In the genomic region with DNA sequence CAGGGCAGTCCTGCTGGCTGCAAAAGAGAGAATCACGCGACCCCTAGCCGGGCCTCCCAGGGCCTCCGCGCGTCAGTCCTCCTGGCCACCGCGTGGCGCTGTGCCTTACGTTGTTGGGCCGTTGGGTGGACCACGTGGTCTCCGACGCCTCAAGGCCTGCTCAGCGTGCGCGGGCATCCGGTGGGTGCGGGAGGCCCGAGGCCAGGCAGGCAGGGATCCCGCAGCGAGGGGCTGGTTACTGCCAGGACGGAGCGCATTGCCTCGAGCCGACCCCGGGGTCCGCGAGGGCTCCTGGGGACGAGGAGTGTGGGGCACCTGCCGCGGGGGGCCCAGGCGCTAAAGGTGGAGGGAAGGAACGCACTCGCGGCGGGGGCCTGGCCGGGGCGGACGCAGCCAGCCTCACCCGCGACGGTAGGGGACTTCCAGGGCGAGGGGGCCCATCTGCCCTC, we compare ENCODE assay signal across 17 cellular contexts. TPM values are rescaled to one million over a fixed set of nuclear protein-coding genes. Genes with fewer than 3 reads are reported as not detected.
A peak's percentile ranks its signal among the peaks of the same experiment; 100 is the strongest.
DNase-seq lines count a peak whose midpoint lies in the region; ATAC-seq and TF ChIP-seq lines count a peak whose summit lies in the region.
"Had no signal": no experiment of that assay in that cellular context is flagged by ENCODE, and none has a peak within 500 bp of the region (broad histone marks: within the 10 kb centered on the region; RNA-seq: fewer than 3 reads in every experiment).

A gene with protein sequence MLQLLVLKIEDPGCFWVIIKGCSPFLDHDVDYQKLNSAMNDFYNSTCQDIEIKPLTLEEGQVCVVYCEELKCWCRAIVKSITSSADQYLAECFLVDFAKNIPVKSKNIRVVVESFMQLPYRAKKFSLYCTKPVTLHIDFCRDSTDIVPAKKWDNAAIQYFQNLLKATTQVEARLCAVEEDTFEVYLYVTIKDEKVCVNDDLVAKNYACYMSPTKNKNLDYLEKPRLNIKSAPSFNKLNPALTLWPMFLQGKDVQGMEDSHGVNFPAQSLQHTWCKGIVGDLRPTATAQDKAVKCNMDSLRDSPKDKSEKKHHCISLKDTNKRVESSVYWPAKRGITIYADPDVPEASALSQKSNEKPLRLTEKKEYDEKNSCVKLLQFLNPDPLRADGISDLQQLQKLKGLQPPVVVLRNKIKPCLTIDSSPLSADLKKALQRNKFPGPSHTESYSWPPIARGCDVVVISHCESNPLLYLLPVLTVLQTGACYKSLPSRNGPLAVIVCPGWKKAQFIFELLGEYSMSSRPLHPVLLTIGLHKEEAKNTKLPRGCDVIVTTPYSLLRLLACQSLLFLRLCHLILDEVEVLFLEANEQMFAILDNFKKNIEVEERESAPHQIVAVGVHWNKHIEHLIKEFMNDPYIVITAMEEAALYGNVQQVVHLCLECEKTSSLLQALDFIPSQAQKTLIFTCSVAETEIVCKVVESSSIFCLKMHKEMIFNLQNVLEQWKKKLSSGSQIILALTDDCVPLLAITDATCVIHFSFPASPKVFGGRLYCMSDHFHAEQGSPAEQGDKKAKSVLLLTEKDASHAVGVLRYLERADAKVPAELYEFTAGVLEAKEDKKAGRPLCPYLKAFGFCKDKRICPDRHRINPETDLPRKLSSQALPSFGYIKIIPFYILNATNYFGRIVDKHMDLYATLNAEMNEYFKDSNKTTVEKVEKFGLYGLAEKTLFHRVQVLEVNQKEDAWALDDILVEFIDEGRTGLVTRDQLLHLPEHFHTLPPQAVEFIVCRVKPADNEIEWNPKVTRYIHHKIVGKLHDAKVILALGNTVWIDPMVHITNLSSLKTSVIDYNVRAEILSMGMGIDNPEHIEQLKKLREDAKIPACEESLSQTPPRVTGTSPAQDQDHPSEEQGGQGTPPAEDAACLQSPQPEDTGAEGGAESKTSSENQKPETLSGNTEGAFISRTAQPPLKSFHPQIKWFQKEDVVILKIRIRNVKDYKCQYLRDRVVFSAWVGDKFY (N-terminal part only) (plus strand): TSS at position 157 of the 449 bp plus-strand sequence. CDS start 306 bp downstream, outside the sequence.

- no peak within 1 kb of the TSS for H2BK15ac ChIP-seq in mesendoderm (replicated peaks; ENCODE audit: low read depth)

- no peak within 1 kb of the TSS for H3K4me3 ChIP-seq in WERI-Rb-1 (ENCODE audit: low read depth, low read length)
- H3K4me3 ChIP-seq in mesendoderm (ENCODE audit: low read length), result no peak within 1 kb of the TSS
- H3K4me3 ChIP-seq: adrenal gland had no signal

- H2BK120ac ChIP-seq in mesendoderm (ENCODE audit: low read depth, low read length), result no peak within 1 kb of the TSS

- H3K4me2 ChIP-seq in mesendoderm (ENCODE audit: low read length), result no peak within 1 kb of the TSS

- no peak within 1 kb of the TSS for H3K56ac ChIP-seq in mesendoderm (ENCODE audit: low read length)

- H3K36me3 ChIP-seq in WERI-Rb-1 (no peaks in the 10 kb centered on the region), mesendoderm (ENCODE audit: control insufficient read depth, insufficient read depth, low read length) (no peaks in the 10 kb centered on the region)
- H3K36me3 ChIP-seq: adrenal gland had no signal

- H2BK5ac ChIP-seq in mesendoderm (ENCODE audit: low read length), result no peak within 1 kb of the TSS

- H3K9me3 ChIP-seq in WERI-Rb-1 (ENCODE audit: severe bottlenecking), result no peaks in the 10 kb centered on the region
- H3K9me3 ChIP-seq: adrenal gland had no signal

- H3K18ac ChIP-seq in mesendoderm (ENCODE audit: low read length), result no peak within 1 kb of the TSS

- H3K27me3 ChIP-seq in WERI-Rb-1 (ENCODE audit: insufficient read depth, low read depth, severe bottlenecking) (no peaks in the 10 kb centered on the region), mesendoderm (ENCODE audit: insufficient read depth, low read length, poor library complexity) (no peaks in the 10 kb centered on the region)
- H3K27me3 ChIP-seq: adrenal gland had no signal

- WGBS in mesendoderm (ENCODE audit: extremely low coverage, insufficient coverage, low lambda C conversion rate), result no CpG with 5 or more reads among the region's 44 CpGs

- peak; percentile 9 for DNase-seq in DMS 273 (lab: John Stamatoyannopoulos, UW; ENCODE audit: unreplicated experiment)
- no peak for DNase-seq in DMS 273 treated with DMSO at 0.1 percent for 48 hours (lab: John Stamatoyannopoulos, UW)
- peak; percentile 40 for DNase-seq in GM20000 (ENCODE audit: low spot score)
- peak; percentile 15 for DNase-seq in WERI-Rb-1
- DNase-seq in mesendoderm, result peak; percentile 18
- no peak for DNase-seq in NOMO-1 treated with dmso at 0.1 percent for 144 hours (lab: John Stamatoyannopoulos, UW; ENCODE audit: unreplicated experiment)
- DNase-seq in NCI-H2029 (lab: John Stamatoyannopoulos, UW), result no peak
- DNase-seq: activated CD4-positive, alpha-beta T cell treated with anti-CD3 and anti-CD28 coated beads, Interleukin-2, amount 50 U/mL, for 48 hours; activated T-cell treated with anti-CD3 and anti-CD28 coated beads, Interleukin-2, amount 50 U/mL, for 4 hours; CD8-positive, alpha-beta T cell; HCEC 1CT; islet precursor cell; NCI-H1048; NCI-H2107; Right ventricle myocardium superior had no signal

- H3K4me1 ChIP-seq in mesendoderm (ENCODE audit: control insufficient read depth, low read depth, low read length), result no peaks in the 10 kb centered on the region

- no peak within 1 kb of the TSS for H4K5ac ChIP-seq in mesendoderm (ENCODE audit: low read length)

- no peak within 1 kb of the TSS for H3K27ac ChIP-seq in WERI-Rb-1
- no peak within 1 kb of the TSS for H3K27ac ChIP-seq in mesendoderm (ENCODE audit: low read depth, low read length)

- no peak within 1 kb of the TSS for H2AK5ac ChIP-seq in mesendoderm (ENCODE audit: low read length)

- H3K79me2 ChIP-seq in mesendoderm (ENCODE audit: control insufficient read depth, insufficient read depth, low read length), result no peaks in the 10 kb centered on the region

- H4K8ac ChIP-seq in mesendoderm (ENCODE audit: low read depth, low read length), result peak within 1 kb of the TSS; percentile 56

- H3K23ac ChIP-seq in mesendoderm (ENCODE audit: low read length), result no peak within 1 kb of the TSS

- no peaks in the 10 kb centered on the region for H3K79me1 ChIP-seq in mesendoderm (ENCODE audit: low read length)

- no peak for ATAC-seq in GM19452 (IDR thresholded peaks at IDR 0.05; ENCODE audit: unreplicated experiment)
- ATAC-seq: activated T-cell treated with anti-CD3 and anti-CD28 coated beads, Interleukin-2, amount 50 U/mL, for 4 hours; CD8-positive, alpha-beta T cell had no signal

- H3K9ac ChIP-seq in mesendoderm (ENCODE audit: low read length), result no peak within 1 kb of the TSS

- no peak within 1 kb of the TSS for H3K4ac ChIP-seq in mesendoderm (ENCODE audit: low read depth, low read length)

- TF ChIP-seq CTCF in GM20000 (IDR thresholded peaks at IDR 0.05; ENCODE audit: extremely low read depth, missing control alignments) (no peak), WERI-Rb-1 (IDR thresholded peaks at IDR 0.05; ENCODE audit: low read depth, low read length) (peak; percentile 32; the same call in 1 of the 2 replicates)

RNA-seq across cellular contexts. Expression of the gene that starts here (rescaled TPM):
- 0.67 TPM for polyA plus RNA-seq in mesendoderm (2013, experiment 1 of 2)
- polyA plus RNA-seq in mesendoderm (2013, experiment 2 of 2), result 0.98 TPM

Comparison
In these comparisons a context has a peak if more than half of its experiments do, and no peak if none do; other contexts are left out.
1. DNase-seq: peak in DMS 273 (single experiment), GM20000 (single experiment), WERI-Rb-1 (single experiment) and mesendoderm (single experiment); none in DMS 273 treated with DMSO at 0.1 percent for 48 hours (single experiment), NOMO-1 treated with dmso at 0.1 percent for 144 hours (single experiment) and NCI-H2029 (single experiment).